Comparison of ENCODE assay signal across 18 cellular contexts in the genomic region with DNA sequence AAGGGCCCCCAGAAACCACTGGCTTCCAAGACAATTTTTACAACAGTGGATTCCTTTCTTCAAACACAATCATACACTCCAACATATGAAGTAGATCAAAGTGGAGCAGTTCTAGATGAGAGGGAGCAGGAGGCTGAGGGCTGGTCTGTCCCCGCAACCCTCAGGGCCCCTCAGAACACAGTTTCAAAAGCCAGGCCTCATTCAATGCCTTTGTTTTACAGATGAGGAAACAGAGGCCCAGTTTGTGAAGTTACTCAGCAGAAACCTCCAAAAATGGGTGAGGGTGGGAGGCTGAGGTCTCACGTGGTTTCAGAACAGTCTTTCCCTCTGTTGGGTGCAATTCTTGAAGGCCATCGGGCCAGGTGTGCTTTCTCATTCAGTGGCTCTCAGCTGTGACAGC.
DNase-seq lines count a peak whose midpoint lies in the region; ATAC-seq and TF ChIP-seq lines count a peak whose summit lies in the region.
"Had no signal": no experiment of that assay in that cellular context is flagged by ENCODE, and none has a peak within 500 bp of the region (broad histone marks: within the 10 kb centered on the region; RNA-seq: fewer than 3 reads in every experiment).

No MANE protein-coding gene starts in this region.

- DNase-seq in activated naive CD8-positive, alpha-beta T cell treated with anti-CD3 and anti-CD28 coated beads, Interleukin-2, amount 10 ng/mL, durations not matched to agents 7 days and 5 days = no peak
- no peak for DNase-seq in activated naive CD8-positive, alpha-beta T cell treated with anti-CD3 and anti-CD28 coated beads for 36 hours
- DNase-seq in NCI-H345 treated with DMSO at 0.1 percent for 48 hours (lab: John Stamatoyannopoulos, UW; ENCODE audit: unreplicated experiment) (peak; percentile 74), fibroblast of lung (ENCODE audit: low read depth in 2 of 2) (no peak), NCI-H526 (lab: John Stamatoyannopoulos, UW) (no peak)
- DNase-seq in CD4-positive, alpha-beta memory T cell = no peak
- DNase-seq: DMS79 treated with DMSO at 0.1 percent for 48 hours, Kasumi-1, MG63, NCI-H1048, NCI-H1436 treated with DMSO at 0.1 percent for 48 hours, NCI-H2081, NCI-H524 treated with DMSO at 0.1 percent for 48 hours, PC-9 had no signal

- H3K27me3 Mint-ChIP-seq in activated naive CD8-positive, alpha-beta T cell treated with anti-CD3 and anti-CD28 coated beads, Interleukin-2, amount 10 ng/mL, durations not matched to agents 7 days and 5 days = peaks cover 2% of the 10 kb centered on the region
- H3K27me3 Mint-ChIP-seq in activated naive CD8-positive, alpha-beta T cell treated with anti-CD3 and anti-CD28 coated beads for 36 hours = no peaks in the 10 kb centered on the region
- H3K27me3 Mint-ChIP-seq in CD4-positive, alpha-beta memory T cell = peaks cover 0 to 3% of the 10 kb centered on the region in 2 donors

- no peak overlapping the region for H3K4me3 ChIP-seq in fibroblast of lung (replicated peaks in 1 of 4; ENCODE audit: control extremely low read depth in 1 of 4, insufficient read depth in 1 of 4, low read depth in 3 of 4, low read length in 4 of 4)
- no peak overlapping the region for H3K4me3 ChIP-seq in stomach smooth muscle (ENCODE audit: low read length in 2 of 2)
- no peak overlapping the region for H3K4me3 ChIP-seq in CD4-positive, alpha-beta memory T cell (ENCODE audit: low read length in 2 of 2)
- H3K4me3 ChIP-seq: BLaER1 treated with 17β-estradiol and CSF1 and Interleukin-3, amounts not matched to agents 10 nM and 100 nM; MG63; PC-9 had no signal

- H4K20me1 ChIP-seq in fibroblast of lung (ENCODE audit: control insufficient read depth, extremely low read depth, insufficient read depth, low read length) = no peaks in the 10 kb centered on the region
- H4K20me1 ChIP-seq: BLaER1 treated with 17β-estradiol and CSF1 and Interleukin-3, amounts not matched to agents 10 nM and 100 nM had no signal

- H3K4me1 Mint-ChIP-seq in activated naive CD8-positive, alpha-beta T cell treated with anti-CD3 and anti-CD28 coated beads, Interleukin-2, amount 10 ng/mL, durations not matched to agents 7 days and 5 days = peaks cover 8% of the 10 kb centered on the region
- H3K4me1 Mint-ChIP-seq in activated naive CD8-positive, alpha-beta T cell treated with anti-CD3 and anti-CD28 coated beads for 36 hours = peaks cover 2% of the 10 kb centered on the region
- peaks cover 0 to 3% (median 0%) of the 10 kb centered on the region in 4 donors for H3K4me1 Mint-ChIP-seq in CD4-positive, alpha-beta memory T cell

- POLR2A ChIA-PET in activated naive CD8-positive, alpha-beta T cell treated with anti-CD3 and anti-CD28 coated beads, Interleukin-2, amount 10 ng/mL, durations not matched to agents 7 days and 5 days (lab: Charles Lee) = no interaction called here
- POLR2A ChIA-PET in CD4-positive, alpha-beta memory T cell (lab: Charles Lee; ENCODE audit: partially characterized antibody) = no interaction called here

- ATAC-seq in activated naive CD8-positive, alpha-beta T cell treated with anti-CD3 and anti-CD28 coated beads, Interleukin-2, amount 10 ng/mL, durations not matched to agents 7 days and 5 days (ENCODE audit: low read depth) = no peak
- ATAC-seq in GM19463 (IDR thresholded peaks at IDR 0.05; ENCODE audit: unreplicated experiment) = no peak
- ATAC-seq: HCT116 had no signal

- H3K27ac ChIP-seq in fibroblast of lung (ENCODE audit: insufficient read depth, low read length) = peak overlapping the region; percentile 79
- peak overlapping the region; percentile 24 for H3K27ac ChIP-seq in stomach smooth muscle (ENCODE audit: low read length)
- H3K27ac ChIP-seq in CD4-positive, alpha-beta memory T cell (ENCODE audit: low read depth, low read length) = no peak overlapping the region
- H3K27ac ChIP-seq: BLaER1 treated with 17β-estradiol and CSF1 and Interleukin-3, amounts not matched to agents 10 nM and 100 nM; PC-9 had no signal

- H3K27me3 ChIP-seq in fibroblast of lung (ENCODE audit: control insufficient read depth, insufficient read depth, low read length) = no peaks in the 10 kb centered on the region
- H3K27me3 ChIP-seq in stomach smooth muscle (ENCODE audit: control insufficient read depth in 1 of 2, insufficient read depth in 2 of 2, low read length in 2 of 2) = peaks cover 2 to 4% of the 10 kb centered on the region in 2 donors
- H3K27me3 ChIP-seq in CD4-positive, alpha-beta memory T cell (ENCODE audit: insufficient read depth, low read length) = no peaks in the 10 kb centered on the region
- H3K27me3 ChIP-seq: BLaER1 treated with 17β-estradiol and CSF1 and Interleukin-3, amounts not matched to agents 10 nM and 100 nM; MG63 had no signal

- peaks cover 4% of the 10 kb centered on the region for H3K9me3 Mint-ChIP-seq in activated naive CD8-positive, alpha-beta T cell treated with anti-CD3 and anti-CD28 coated beads, Interleukin-2, amount 10 ng/mL, durations not matched to agents 7 days and 5 days
- H3K9me3 Mint-ChIP-seq in activated naive CD8-positive, alpha-beta T cell treated with anti-CD3 and anti-CD28 coated beads for 36 hours = no peaks in the 10 kb centered on the region
- peaks cover 0 to 3% (median 0%) of the 10 kb centered on the region in 8 donors for H3K9me3 Mint-ChIP-seq in CD4-positive, alpha-beta memory T cell

- H3K36me3 ChIP-seq in fibroblast of lung (ENCODE audit: control insufficient read depth, insufficient read depth, low read length) (no peaks in the 10 kb centered on the region), stomach smooth muscle (ENCODE audit: control insufficient read depth in 2 of 2, insufficient read depth in 2 of 2, low read length in 2 of 2) (no peaks in the 10 kb centered on the region)
- no peaks in the 10 kb centered on the region for H3K36me3 ChIP-seq in CD4-positive, alpha-beta memory T cell (ENCODE audit: insufficient read depth, low read length)
- H3K36me3 ChIP-seq: BLaER1 treated with 17β-estradiol and CSF1 and Interleukin-3, amounts not matched to agents 10 nM and 100 nM; MG63 had no signal

- H2AFZ ChIP-seq in fibroblast of lung (ENCODE audit: low read length) = no peak overlapping the region
- H2AFZ ChIP-seq: PC-9 had no signal

- peaks cover 4% of the 10 kb centered on the region for H3K36me3 Mint-ChIP-seq in activated naive CD8-positive, alpha-beta T cell treated with anti-CD3 and anti-CD28 coated beads, Interleukin-2, amount 10 ng/mL, durations not matched to agents 7 days and 5 days
- H3K36me3 Mint-ChIP-seq in activated naive CD8-positive, alpha-beta T cell treated with anti-CD3 and anti-CD28 coated beads for 36 hours = no peaks in the 10 kb centered on the region
- no peaks in the 10 kb centered on the region for H3K36me3 Mint-ChIP-seq in CD4-positive, alpha-beta memory T cell

- peak overlapping the region; percentile 4 for H3K27ac Mint-ChIP-seq in activated naive CD8-positive, alpha-beta T cell treated with anti-CD3 and anti-CD28 coated beads, Interleukin-2, amount 10 ng/mL, durations not matched to agents 7 days and 5 days
- H3K27ac Mint-ChIP-seq in activated naive CD8-positive, alpha-beta T cell treated with anti-CD3 and anti-CD28 coated beads for 36 hours = no peak overlapping the region
- H3K27ac Mint-ChIP-seq in CD4-positive, alpha-beta memory T cell = no peak overlapping the region

- no peak overlapping the region for H3K9ac ChIP-seq in fibroblast of lung (ENCODE audit: insufficient read depth, low read length)
- H3K9ac ChIP-seq in stomach smooth muscle (ENCODE audit: low read length in 2 of 2) = no peak overlapping the region
- H3K9ac ChIP-seq: BLaER1 treated with 17β-estradiol and CSF1 and Interleukin-3, amounts not matched to agents 10 nM and 100 nM had no signal

- CTCF ChIA-PET in CD4-positive, alpha-beta memory T cell (lab: Charles Lee; ENCODE audit: partially characterized antibody) = interaction anchor here (1.7 kb wide), 1 partner anchor 41 kb away, joined by 5 read pairs; no protein-coding TSS in a partner anchor

- no peaks in the 10 kb centered on the region for H3K9me3 ChIP-seq in fibroblast of lung (ENCODE audit: control insufficient read depth, insufficient read depth, low read depth, low read length)
- H3K9me3 ChIP-seq in stomach smooth muscle (ENCODE audit: control insufficient read depth in 2 of 2, low read length in 2 of 2) = no peaks in the 10 kb centered on the region
- H3K9me3 ChIP-seq in CD4-positive, alpha-beta memory T cell (ENCODE audit: control insufficient read depth in 1 of 2, low read length in 2 of 2) = no peaks in the 10 kb centered on the region
- H3K9me3 ChIP-seq: MG63 had no signal

- no peak overlapping the region for H3K4me2 ChIP-seq in fibroblast of lung (ENCODE audit: extremely low read depth, insufficient read depth, low read length)
- H3K4me2 ChIP-seq: PC-9 had no signal

- H3K4me3 Mint-ChIP-seq in activated naive CD8-positive, alpha-beta T cell treated with anti-CD3 and anti-CD28 coated beads, Interleukin-2, amount 10 ng/mL, durations not matched to agents 7 days and 5 days = no peak overlapping the region
- H3K4me3 Mint-ChIP-seq in activated naive CD8-positive, alpha-beta T cell treated with anti-CD3 and anti-CD28 coated beads for 36 hours = no peak overlapping the region
- no peak overlapping the region for H3K4me3 Mint-ChIP-seq in CD4-positive, alpha-beta memory T cell

- no peaks in the 10 kb centered on the region for H3K79me2 ChIP-seq in fibroblast of lung (ENCODE audit: control insufficient read depth, insufficient read depth, low read length)

- no peak for TF ChIP-seq CTCF in fibroblast of lung (conservative IDR thresholded peaks at IDR 0.05 in 1 of 2, IDR thresholded peaks at IDR 0.05 in 1 of 2; ENCODE audit: low read depth in 1 of 2, low read length in 2 of 2)

- H3K4me1 ChIP-seq in fibroblast of lung (ENCODE audit: control insufficient read depth, extremely low read depth, insufficient read depth, low read length) = peaks cover 26% of the 10 kb centered on the region
- H3K4me1 ChIP-seq in stomach smooth muscle (ENCODE audit: control insufficient read depth, insufficient read depth, low read length) = peaks cover 7% of the 10 kb centered on the region
- no peaks in the 10 kb centered on the region for H3K4me1 ChIP-seq in CD4-positive, alpha-beta memory T cell (ENCODE audit: insufficient read depth, low read length)

- intact Hi-C loops in CD4-positive, alpha-beta memory T cell (cut with micrococcal nuclease) = no loop called here
